8 cellular contexts compared by ENCODE assay signal in genomic region chr16:27204232-27204915, GRCh38. TPM values are rescaled to one million over a fixed set of nuclear protein-coding genes. Genes with fewer than 3 reads are reported as not detected.
DNase-seq lines count a peak whose midpoint lies in the region; ATAC-seq and TF ChIP-seq lines count a peak whose summit lies in the region.

No MANE protein-coding gene starts in this region.

- H3K9me3 Mint-ChIP-seq in activated naive CD4-positive, alpha-beta T cell treated with anti-CD3 and anti-CD28 coated beads for 36 hours, result peaks cover 5% of the 10 kb centered on the region

- peak overlapping the region; percentile 99 for H3K4me3 Mint-ChIP-seq in activated naive CD4-positive, alpha-beta T cell treated with anti-CD3 and anti-CD28 coated beads for 36 hours

- ATAC-seq in psoas muscle, result peak; percentile 6 to 62 (median 57)
- no peak for ATAC-seq in HG03039 (IDR thresholded peaks at IDR 0.05; ENCODE audit: unreplicated experiment)
- ATAC-seq in GM21619 (IDR thresholded peaks at IDR 0.05; ENCODE audit: unreplicated experiment), result no peak

- H3K4me3 ChIP-seq in foreskin fibroblast (ENCODE audit: low read depth in 1 of 2, low read length in 2 of 2) (peak overlapping the region; percentile 77 to 80), psoas muscle (peak overlapping the region; percentile 75)

- no peak for DNase-seq in activated naive CD4-positive, alpha-beta T cell treated with anti-CD3 and anti-CD28 coated beads for 36 hours
- no peak for DNase-seq in activated naive CD4-positive, alpha-beta T cell treated with Interleukin-2 at 50 U/mL for 16 hours
- DNase-seq in foreskin fibroblast (no peak), psoas muscle (peak in 1 of 2 donors; percentile 67), NCI-H187 treated with DMSO at 0.1 percent for 48 hours (lab: John Stamatoyannopoulos, UW) (no peak)

- no peaks in the 10 kb centered on the region for H3K27me3 ChIP-seq in psoas muscle (ENCODE audit: insufficient read depth in 3 of 3, low read length in 2 of 3)

- CTCF ChIA-PET in activated naive CD4-positive, alpha-beta T cell treated with anti-CD3 and anti-CD28 coated beads for 36 hours (lab: Charles Lee), result interaction anchor here (0.6 to 3.6 kb wide), 10 partner anchors 25 to 252 kb away, joined by 3 to 13 read pairs (median 6); no protein-coding TSS in a partner anchor

- peaks cover 3% of the 10 kb centered on the region for H3K36me3 Mint-ChIP-seq in activated naive CD4-positive, alpha-beta T cell treated with anti-CD3 and anti-CD28 coated beads for 36 hours (ENCODE audit: low read depth)

- TF ChIP-seq CTCF in VCaP (conservative IDR thresholded peaks at IDR 0.05) (no peak), foreskin fibroblast (IDR thresholded peaks at IDR 0.05; ENCODE audit: low read depth, low read length) (no peak), psoas muscle (IDR thresholded peaks at IDR 0.05) (no peak)

- H3K36me3 ChIP-seq in psoas muscle (ENCODE audit: insufficient read depth in 1 of 2, low read depth in 1 of 2), result peaks cover 0 to 6% of the 10 kb centered on the region in 2 donors

- peak overlapping the region; percentile 100 for H3K27ac Mint-ChIP-seq in activated naive CD4-positive, alpha-beta T cell treated with anti-CD3 and anti-CD28 coated beads for 36 hours

- H3K4me1 Mint-ChIP-seq in activated naive CD4-positive, alpha-beta T cell treated with anti-CD3 and anti-CD28 coated beads for 36 hours (ENCODE audit: low read depth), result peaks cover 42% of the 10 kb centered on the region

- peaks cover 22% of the 10 kb centered on the region for H3K4me1 ChIP-seq in psoas muscle

- H3K27me3 Mint-ChIP-seq in activated naive CD4-positive, alpha-beta T cell treated with anti-CD3 and anti-CD28 coated beads for 36 hours (ENCODE audit: low read depth), result no peaks in the 10 kb centered on the region

- intact Hi-C loops in activated naive CD4-positive, alpha-beta T cell treated with anti-CD3 and anti-CD28 coated beads for 36 hours (cut with micrococcal nuclease), result no loop called here
- intact Hi-C loops in psoas muscle (cut with DNase I), result no loop called here

- H3K27ac ChIP-seq in VCaP, result peak overlapping the region; percentile 84
- H3K27ac ChIP-seq in psoas muscle, result peak overlapping the region; percentile 95

- no peaks in the 10 kb centered on the region for H3K9me3 ChIP-seq in psoas muscle

- 10 to 19% (median 12%) methylated on average over 23 of the region's 23 CpGs for WGBS in psoas muscle, 3 donors

RNA-seq across cellular contexts. Expression of gene KDM8, which starts 1.0 kb away (rescaled TPM):
- total RNA-seq in activated naive CD4-positive, alpha-beta T cell treated with anti-CD3 and anti-CD28 coated beads for 36 hours, result 10 to 100 TPM; 11.3 to 13.9 TPM
- total RNA-seq in psoas muscle, result 1 to 10 TPM; 2.2 to 7.8 (median 4.6) TPM
- 1 to 10 TPM; 2.4 to 3.5 (median 3.0) TPM for polyA plus RNA-seq in psoas muscle

Comparison
In these comparisons a context has a peak if more than half of its experiments do, and no peak if none do; other contexts are left out.
1. ATAC-seq: peak in psoas muscle (4 of 4); none in HG03039 (single experiment) and GM21619 (single experiment).